ENCODE assay signal across 1 cellular context in genomic region chr3:196711838-196712513, GRCh38.
TF ChIP-seq lines count a peak whose summit lies in the region.

Gene CEP19 (minus strand): TSS chr3:196712250. CDS start chr3:196708657, 3,593 bp downstream.
Gene PIGX (plus strand): TSS chr3:196712377.

TF ChIP-seq in GM12878, 131 proteins besides CTCF, POLR2A, EP300 and RAD21 (continued from another document and continues in another):
- TF ChIP-seq DPF2 (IDR thresholded peaks at IDR 0.05) (peak; percentile 83), JUND (IDR thresholded peaks at IDR 0.05; ENCODE audit: low read depth, low read length) (no peak), IRF5 (IDR thresholded peaks at IDR 0.05; ENCODE audit: borderline replicate concordance) (no peak), RBBP5 (conservative IDR thresholded peaks at IDR 0.05) (no peak), USF2 (IDR thresholded peaks at IDR 0.05; ENCODE audit: borderline replicate concordance, low read depth, low read length) (no peak), PRDM15 (CRISPR knock-in tag; IDR thresholded peaks at IDR 0.05) (no peak), FOXK2 (IDR thresholded peaks at IDR 0.05) (no peak), ZNF384 (IDR thresholded peaks at IDR 0.05; ENCODE audit: borderline replicate concordance, low read depth, low read length) (no peak), KLF5 (IDR thresholded peaks at IDR 0.05; ENCODE audit: partially characterized antibody) (peak; percentile 65), TCF12 (IDR thresholded peaks at IDR 0.05; ENCODE audit: low read depth, low read length) (0 out of 2 replicates have a peak, but pooled peaks have one; percentile 59), POLR2AphosphoS2 (IDR thresholded peaks at IDR 0.05; ENCODE audit: low read depth, low read length) (peak; percentile 71; the same call in 1 of the 2 replicates), SMARCA5 (IDR thresholded peaks at IDR 0.05) (peak; percentile 89; the same call in 1 of the 2 replicates), BCLAF1 (IDR thresholded peaks at IDR 0.05) (no peak), FOS (IDR thresholded peaks at IDR 0.05; ENCODE audit: borderline replicate concordance, extremely low read depth, insufficient read length) (no peak), IRF4 (IDR thresholded peaks at IDR 0.05; ENCODE audit: low read depth, low read length) (no peak), MEF2A (IDR thresholded peaks at IDR 0.05; ENCODE audit: insufficient read depth, low read depth, low read length) (no peak), MLLT1 (IDR thresholded peaks at IDR 0.05) (0 out of 2 replicates have a peak, but pooled peaks have one; percentile 10), CBX3 (IDR thresholded peaks at IDR 0.05; ENCODE audit: borderline replicate concordance, low read depth) (no peak), CHD2 (IDR thresholded peaks at IDR 0.05; ENCODE audit: borderline replicate concordance, low read depth, low read length) (no peak), PML (IDR thresholded peaks at IDR 0.05; ENCODE audit: low read length) (peak; percentile 42; the same call in 1 of the 2 replicates), IKZF2 (IDR thresholded peaks at IDR 0.05) (peak; percentile 90 to 91), SRF (IDR thresholded peaks at IDR 0.05; ENCODE audit: low read depth in 2 of 2, low read length in 2 of 2) (0 out of 4 replicates have a peak, but pooled peaks of 1 of the 2 experiments have one; percentile 5), KAT2A (conservative IDR thresholded peaks at IDR 0.05; ENCODE audit: control insufficient read depth, low read depth, low read length) (no peak), BMI1 (IDR thresholded peaks at IDR 0.05; ENCODE audit: borderline replicate concordance) (no peak), SP1 (IDR thresholded peaks at IDR 0.05; ENCODE audit: low read depth, low read length) (no peak), E4F1 (IDR thresholded peaks at IDR 0.05; ENCODE audit: borderline replicate concordance, partially characterized antibody) (no peak), NRF1 (conservative IDR thresholded peaks at IDR 0.05; ENCODE audit: low read depth, low read length) (peak; percentile 88), E2F8 (IDR thresholded peaks at IDR 0.05; ENCODE audit: low read depth, partially characterized antibody) (no peak), NR2C1 (IDR thresholded peaks at IDR 0.05) (no peak), NR2C2 (IDR thresholded peaks at IDR 0.05; ENCODE audit: borderline replicate concordance, control insufficient read depth, insufficient read length, low read depth) (no peak), SUPT20H (IDR thresholded peaks at IDR 0.05; ENCODE audit: borderline replicate concordance, control insufficient read depth, low read depth, low read length) (no peak), BRCA1 (IDR thresholded peaks at IDR 0.05; ENCODE audit: low read depth, low read length) (no peak), CHD4 (IDR thresholded peaks at IDR 0.05) (no peak), IKZF1 (conservative IDR thresholded peaks at IDR 0.05) (peak; percentile 92), KDM1A (IDR thresholded peaks at IDR 0.05; ENCODE audit: borderline replicate concordance) (no peak), BCL3 (IDR thresholded peaks at IDR 0.05; ENCODE audit: borderline replicate concordance, insufficient read depth, low read depth, low read length, poor library complexity, severe bottlenecking) (no peak), ZBTB11 (CRISPR knock-in tag; IDR thresholded peaks at IDR 0.05) (no peak), SIX5 (IDR thresholded peaks at IDR 0.05; ENCODE audit: low read depth, low read length, severe bottlenecking) (no peak), RELA (IDR thresholded peaks at IDR 0.05; ENCODE audit: borderline replicate concordance, partially characterized antibody) (no peak)
